29 cellular contexts compared by ENCODE assay signal in the genomic region with DNA sequence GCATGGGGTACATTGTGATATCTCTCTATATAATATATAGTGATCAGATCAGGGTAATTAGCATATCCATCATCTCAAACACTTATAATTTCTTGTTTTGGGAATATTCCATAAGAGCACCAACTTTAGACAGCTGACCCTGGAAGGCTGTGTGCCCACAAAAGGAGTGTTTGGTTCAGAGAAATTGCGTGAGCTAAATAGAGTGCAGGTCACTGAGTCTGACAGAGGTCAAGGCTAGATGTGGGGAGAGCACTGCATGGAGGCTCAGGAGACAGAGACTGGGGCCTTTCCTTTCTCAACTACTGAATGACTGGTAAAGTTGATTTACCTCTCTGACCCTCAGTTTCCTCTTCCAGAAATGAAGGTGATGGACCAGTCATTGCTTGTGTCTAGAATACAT.
"Had no signal": no experiment of that assay in that cellular context is flagged by ENCODE, and none has a peak within 500 bp of the region (broad histone marks: within the 10 kb centered on the region; RNA-seq: fewer than 3 reads in every experiment).

No MANE protein-coding gene starts in this region.

- H3K4me3 ChIP-seq: neural progenitor cell, ovary, psoas muscle, skin epidermis, smooth muscle cell, spleen, suprapubic skin, testis, tibial artery, transverse colon, upper lobe of left lung, vagina had no signal

- H3K27me3 ChIP-seq: neural progenitor cell, ovary, spleen, suprapubic skin, testis, transverse colon, upper lobe of left lung, vagina had no signal

- H3K9me3 ChIP-seq: ovary, psoas muscle, spleen, suprapubic skin, testis, tibial artery, transverse colon, upper lobe of left lung, vagina had no signal

- DNase-seq: natural killer cell; occipital lobe; ovary; posterior cingulate gyrus; psoas muscle; right cardiac atrium; spleen; stimulated activated CD4-positive, alpha-beta T cell treated with anti-CD3 and anti-CD28 coated beads, Interleukin-12 subunit alpha, Interleukin-12 subunit beta, amount 100 ng/mL, for 4 hours; stimulated activated CD4-positive, alpha-beta T cell treated with anti-CD3 and anti-CD28 coated beads, Interleukin-1b, Interleukin-23, amount 100 ng/mL, for 48 hours; stimulated activated CD4-positive, alpha-beta T cell treated with anti-CD3 and anti-CD28 coated beads, Interleukin-4, amount 100 ng/mL, for 1 hour; stimulated activated CD4-positive, alpha-beta T cell treated with anti-CD3 and anti-CD28 coated beads, Interleukin-4, amount 100 ng/mL, for 4 hours; stimulated activated CD8-positive, alpha-beta memory T cell treated with anti-CD3 and anti-CD28 coated beads, Interleukin-4, amount 100 ng/mL, for 48 hours; stimulated activated naive CD4-positive, alpha-beta T cell; stimulated activated naive CD8-positive, alpha-beta T cell treated with anti-CD3 and anti-CD28 coated beads, Interleukin-15, amount 100 ng/mL, for 72 hours; stimulated activated naive CD8-positive, alpha-beta T cell treated with anti-CD3 and anti-CD28 coated beads, Interleukin-15, Interleukin-2, amounts not matched to agents 100 U/mL and 50 U/mL, for 24 hours; substantia nigra; testis; tibial artery; transverse colon; upper lobe of left lung had no signal

- H3K27ac ChIP-seq: neural progenitor cell, ovary, parathyroid adenoma, psoas muscle, skin epidermis, spleen, suprapubic skin, testis, tibial artery, transverse colon, upper lobe of left lung, vagina had no signal

- FAIRE-seq: urothelium cell line had no signal

- H3K4me2 ChIP-seq: neural progenitor cell, smooth muscle cell had no signal

- H3K79me2 ChIP-seq: parathyroid adenoma had no signal

- H2AFZ ChIP-seq: neural progenitor cell, parathyroid adenoma had no signal

- ATAC-seq: natural killer cell; psoas muscle; right cardiac atrium; sciatic nerve; stimulated activated memory B cell treated with anti-CD40 and anti-IgM and Interleukin-4, amounts not matched to agents 10 μg/mL and 1 μg/mL and 100 μg/mL, for 72 hours; stimulated activated naive CD8-positive, alpha-beta T cell treated with anti-CD3 and anti-CD28 coated beads, Interleukin-15, amount 100 ng/mL, for 72 hours; stimulated activated naive CD8-positive, alpha-beta T cell treated with anti-CD3 and anti-CD28 coated beads, Interleukin-15, Interleukin-2, amounts not matched to agents 100 U/mL and 50 U/mL, for 24 hours had no signal

- H3K36me3 ChIP-seq: neural progenitor cell, ovary, spleen, suprapubic skin, tibial artery, transverse colon, upper lobe of left lung, vagina had no signal

- H3K4me1 ChIP-seq: parathyroid adenoma, psoas muscle, suprapubic skin, testis, tibial artery, vagina had no signal

- H3K9ac ChIP-seq: neural progenitor cell, parathyroid adenoma had no signal
